Comparison of ENCODE assay signal across 9 cellular contexts in genomic region chr14:95140060-95140858, GRCh38. TPM values are rescaled to one million over a fixed set of nuclear protein-coding genes. Genes with fewer than 3 reads are reported as not detected.
DNase-seq lines count a peak whose midpoint lies in the region; ATAC-seq, FAIRE-seq and TF ChIP-seq lines count a peak whose summit lies in the region.
"Had no signal": no experiment of that assay in that cellular context is flagged by ENCODE, and none has a peak within 500 bp of the region (broad histone marks: within the 10 kb centered on the region; RNA-seq: fewer than 3 reads in every experiment).

No MANE protein-coding gene starts in this region.

- no peaks in the 10 kb centered on the region for H3K36me3 ChIP-seq in GM23248 (ENCODE audit: low read depth)
- H3K36me3 ChIP-seq in SK-N-MC (ENCODE audit: insufficient read depth, low read length) = peaks cover 8% of the 10 kb centered on the region; the same call in 1 of the 2 replicates
- no peaks in the 10 kb centered on the region for H3K36me3 ChIP-seq in kidney (ENCODE audit: control insufficient read depth in 1 of 2, insufficient read depth in 2 of 2, low read length in 2 of 2)

- H3K27ac ChIP-seq in GM23248 (peak overlapping the region; percentile 59), SK-N-MC (peak overlapping the region; percentile 38; the same call in 1 of the 2 replicates), kidney (ENCODE audit: low read depth in 2 of 2, low read length in 2 of 2) (no peak overlapping the region)

- peaks cover 24% of the 10 kb centered on the region for H3K4me1 ChIP-seq in GM23248 (ENCODE audit: insufficient read depth)
- H3K4me1 ChIP-seq in kidney (ENCODE audit: control insufficient read depth in 1 of 2, insufficient read depth in 1 of 2, low read depth in 1 of 2, low read length in 2 of 2) = peaks cover 6 to 23% of the 10 kb centered on the region in 2 donors

- H3K27ac Mint-ChIP-seq in stimulated activated naive B cell treated with anti-CD40 and anti-IgM and Interleukin-4, amounts not matched to agents 10 μg/mL and 1 μg/mL and 100 μg/mL, for 72 hours = peak overlapping the region; percentile 75

- H3K4me2 ChIP-seq in GM23248 (ENCODE audit: unreplicated experiment) = peak overlapping the region; percentile 48

- H3K79me2 ChIP-seq in GM23248 (ENCODE audit: insufficient read depth) = peaks cover 95% of the 10 kb centered on the region

- ATAC-seq in stimulated activated naive B cell treated with anti-CD40 and anti-IgM and Interleukin-4, amounts not matched to agents 10 μg/mL and 1 μg/mL and 100 μg/mL, for 72 hours (replicated peaks) = peak; percentile 66 to 76

- peak overlapping the region; percentile 33 to 73 for H3K4me3 Mint-ChIP-seq in stimulated activated naive B cell treated with anti-CD40 and anti-IgM and Interleukin-4, amounts not matched to agents 10 μg/mL and 1 μg/mL and 100 μg/mL, for 72 hours

- no peak for FAIRE-seq in kidney (lab: Jason Lieb, UNC)

- no peaks in the 10 kb centered on the region for H3K27me3 Mint-ChIP-seq in stimulated activated naive B cell treated with anti-CD40 and anti-IgM and Interleukin-4, amounts not matched to agents 10 μg/mL and 1 μg/mL and 100 μg/mL, for 72 hours

- H3K9me2 ChIP-seq in GM23248 (ENCODE audit: insufficient read depth) = no peaks in the 10 kb centered on the region; the same call in 1 of the 2 replicates

- H3K9ac ChIP-seq in GM23248 = peak overlapping the region; percentile 30
- H3K9ac ChIP-seq in SK-N-MC (ENCODE audit: insufficient read length) = no peak overlapping the region
- H3K9ac ChIP-seq in kidney (ENCODE audit: low read length in 2 of 2) = no peak overlapping the region

- TF ChIP-seq CTCF in foreskin fibroblast (IDR thresholded peaks at IDR 0.05; ENCODE audit: low read depth, low read length) = no peak
- TF ChIP-seq CTCF in kidney (IDR thresholded peaks at IDR 0.05; ENCODE audit: borderline replicate concordance, extremely low read depth, insufficient read depth) = no peak

- peak; percentile 80 for DNase-seq in GM23248
- DNase-seq in SK-N-MC (ENCODE audit: low read depth, low spot score) = no peak
- DNase-seq in foreskin fibroblast = peak; percentile 30 to 46
- no peak for DNase-seq in stimulated activated naive B cell treated with anti-CD40 and anti-IgM and Interleukin-4, amounts not matched to agents 10 μg/mL and 1 μg/mL and 100 μg/mL, for 72 hours
- no peak for DNase-seq in kidney
- DNase-seq in NCI-H2029 treated with DMSO at 0.1 percent for 48 hours (lab: John Stamatoyannopoulos, UW) = no peak
- no peak for DNase-seq in RKO (ENCODE audit: low spot score)
- no peak for DNase-seq in SW 1271 (lab: John Stamatoyannopoulos, UW)
- DNase-seq: activated CD8-positive, alpha-beta memory T cell treated with anti-CD3 and anti-CD28 coated beads, Interleukin-2, amount 50 U/mL, for 4 hours had no signal

- H3K4me3 ChIP-seq in GM23248 = no peak overlapping the region
- 0 out of 2 replicates have a peak overlapping the region, but pooled peaks have one; percentile 8 for H3K4me3 ChIP-seq in SK-N-MC
- no peak overlapping the region for H3K4me3 ChIP-seq in foreskin fibroblast (ENCODE audit: low read depth in 1 of 2, low read length in 2 of 2)
- no peak overlapping the region for H3K4me3 ChIP-seq in kidney (ENCODE audit: low read length in 2 of 2)

- H3F3A ChIP-seq in GM23248 (ENCODE audit: insufficient read depth) = peaks cover 19% of the 10 kb centered on the region

- H3K4me1 Mint-ChIP-seq in stimulated activated naive B cell treated with anti-CD40 and anti-IgM and Interleukin-4, amounts not matched to agents 10 μg/mL and 1 μg/mL and 100 μg/mL, for 72 hours = peaks cover 34 to 69% of the 10 kb centered on the region in 2 donors

- intact Hi-C loops in kidney (cut with DNase I) = no loop called here

- H4K20me1 ChIP-seq in GM23248 (ENCODE audit: insufficient read depth) = peaks cover 10% of the 10 kb centered on the region; the same call in 1 of the 2 replicates

- H3K9me3 ChIP-seq in GM23248 (ENCODE audit: low read depth) (no peaks in the 10 kb centered on the region), SK-N-MC (ENCODE audit: low read depth, low read length) (peaks cover 7% of the 10 kb centered on the region; the same call in 1 of the 2 replicates), kidney (ENCODE audit: control insufficient read depth in 1 of 2, low read length in 2 of 2) (peaks cover 0 to 8% of the 10 kb centered on the region in 2 donors)

- 52 to 54% methylated on average over 5 of the region's 5 CpGs for WGBS in GM23248 (ENCODE audit: low coverage in 1 of 2, low lambda C conversion rate in 2 of 2, missing lambda C conversion rate in 2 of 2), 2 experiments

- peaks cover 7 to 11% of the 10 kb centered on the region in 2 donors for H3K9me3 Mint-ChIP-seq in stimulated activated naive B cell treated with anti-CD40 and anti-IgM and Interleukin-4, amounts not matched to agents 10 μg/mL and 1 μg/mL and 100 μg/mL, for 72 hours

- H2AFZ ChIP-seq in GM23248 = no peak overlapping the region

- in situ Hi-C loops in GM23248 (cut with MboI) = no loop called here

- peaks cover 22 to 23% of the 10 kb centered on the region in 2 donors for H3K36me3 Mint-ChIP-seq in stimulated activated naive B cell treated with anti-CD40 and anti-IgM and Interleukin-4, amounts not matched to agents 10 μg/mL and 1 μg/mL and 100 μg/mL, for 72 hours

- no peaks in the 10 kb centered on the region for H3K27me3 ChIP-seq in GM23248 (replicated peaks; ENCODE audit: insufficient read depth)

RNA-seq across cellular contexts. Expression of gene DICER1, which starts 17.1 kb away (rescaled TPM):
- total RNA-seq in GM23248 (2014; rRNA removed; shearing (Covaris generic)) = 27.6 and 28.2 TPM in 2 replicates
- polyA plus RNA-seq in GM23248 (2016; fragmentation: Nextera tagmentation; extraction: Ambion mirVana) = 9.8 and 10.8 TPM in 2 replicates
- total RNA-seq in kidney = 83.6 TPM
- 6.0 TPM for polyA plus RNA-seq in kidney (ENCODE audit: insufficient read depth, low read depth, low replicate concordance)

Comparison
In these comparisons a context has a peak if more than half of its experiments do, and no peak if none do; other contexts are left out.
1. DNase-seq: peak in GM23248 (single experiment) and foreskin fibroblast (2 of 2); none in SK-N-MC (single experiment), stimulated activated naive B cell treated with anti-CD40 and anti-IgM and Interleukin-4, amounts not matched to agents 10 μg/mL and 1 μg/mL and 100 μg/mL, for 72 hours (single experiment), kidney (single experiment), NCI-H2029 treated with DMSO at 0.1 percent for 48 hours (single experiment), RKO (single experiment) and SW 1271 (0 of 2).
2. H3K27ac ChIP-seq: peak in GM23248 (single experiment) and SK-N-MC (single experiment); none in kidney (0 of 2).